ENCODE assay signal across 1 cellular context in genomic region chr1:202880062-202880461, GRCh38.
TF ChIP-seq lines count a peak whose summit lies in the region.

No MANE protein-coding gene starts in this region.

TF ChIP-seq in K562, 482 proteins besides CTCF, POLR2A, EP300 and RAD21:
- TF ChIP-seq ZFP1 (CRISPR knock-in tag; IDR thresholded peaks at IDR 0.05), result no peak
